In the genomic region with DNA sequence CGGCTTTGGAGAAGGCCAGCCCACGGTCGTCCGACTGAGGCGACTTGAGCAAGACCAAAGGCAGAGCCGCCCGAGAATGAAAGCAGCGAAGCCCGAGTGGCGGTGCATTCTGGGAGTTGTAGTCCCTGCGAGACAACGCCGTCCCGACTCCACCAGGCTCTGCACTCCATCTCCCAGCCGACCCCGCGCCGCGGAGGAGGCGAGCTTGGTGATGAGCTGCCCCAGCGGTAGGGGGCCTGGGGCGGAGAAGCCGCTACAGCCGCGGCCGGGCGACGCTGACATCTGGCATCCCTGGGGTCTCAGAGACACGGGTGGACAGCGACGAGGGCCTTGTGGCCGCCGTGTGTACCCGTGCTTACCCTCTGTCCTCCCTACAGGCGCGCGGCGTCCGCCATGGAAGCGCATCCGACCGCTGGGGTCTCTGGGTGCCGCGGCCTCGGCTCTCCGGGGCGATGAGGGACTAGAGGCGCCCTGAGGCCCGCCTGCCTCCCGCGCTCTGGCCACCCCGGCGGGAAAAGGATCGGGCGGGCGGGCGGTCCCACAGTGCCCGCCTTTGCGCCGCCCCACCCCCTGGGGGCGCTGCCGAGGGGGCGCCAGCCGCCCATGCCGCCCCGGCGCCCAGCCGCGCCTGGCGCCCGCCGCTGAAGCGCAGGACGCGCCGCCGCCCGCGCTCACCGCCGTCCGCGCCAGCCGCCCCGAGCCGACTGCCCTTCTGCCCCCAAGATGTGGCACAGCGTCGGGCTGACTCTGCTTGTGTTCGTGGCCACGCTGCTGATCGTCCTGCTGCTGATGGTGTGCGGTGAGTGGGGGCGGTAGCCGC, we compare ENCODE assay signal across 8 cellular contexts. TPM values are rescaled to one million over a fixed set of nuclear protein-coding genes. Genes with fewer than 3 reads are reported as not detected.
DNase-seq lines count a peak whose midpoint lies in the region; ATAC-seq and TF ChIP-seq lines count a peak whose summit lies in the region.

SMIM13 (plus strand) TSS at position 244 of the 820 bp plus-strand sequence; CDS start at position 724, 480 bp downstream.

- H4K20me1 ChIP-seq in hepatocyte (ENCODE audit: insufficient read depth, poor library complexity, severe bottlenecking), result no peaks in the 10 kb centered on the region

- H3K4me2 ChIP-seq in hepatocyte, result peak within 1 kb of the TSS; percentile 78

- peaks cover 15% of the 10 kb centered on the region for H3K4me1 ChIP-seq in hepatocyte (ENCODE audit: insufficient read depth)

- 1% methylated on average over 76 of the region's 94 CpGs for WGBS in hepatocyte (ENCODE audit: low lambda C conversion rate, missing lambda C conversion rate)

- H3K36me3 ChIP-seq in hepatocyte (replicated peaks; ENCODE audit: insufficient read depth, low read depth), result no peaks in the 10 kb centered on the region

- H3K9me2 ChIP-seq in hepatocyte (replicated peaks; ENCODE audit: insufficient read depth), result no peaks in the 10 kb centered on the region

- DNase-seq in NCI-H2081 (lab: John Stamatoyannopoulos, UW), result peak; percentile 96 to 98
- peak; percentile 94 for DNase-seq in T1000 (lab: John Stamatoyannopoulos, UW)
- DNase-seq in astrocyte of the hippocampus (ENCODE audit: low read depth, low spot score), result peak; percentile 99
- DNase-seq in hepatocyte (ENCODE audit: low spot score), result peak; percentile 98
- peak; percentile 99 for DNase-seq in retina

- H3K27ac ChIP-seq in 22Rv1 (peak within 1 kb of the TSS; percentile 88), hepatocyte (peak within 1 kb of the TSS; percentile 98)

- no peaks in the 10 kb centered on the region for H3K9me3 ChIP-seq in hepatocyte (ENCODE audit: low read depth)

- ATAC-seq in GM18511 (IDR thresholded peaks at IDR 0.05; ENCODE audit: unreplicated experiment) (peak; percentile 89), HG03039 (IDR thresholded peaks at IDR 0.05; ENCODE audit: unreplicated experiment) (peak; percentile 92)

- no peaks in the 10 kb centered on the region for H3K27me3 ChIP-seq in hepatocyte

- H3K79me2 ChIP-seq in hepatocyte, result peaks cover 35% of the 10 kb centered on the region

- peak within 1 kb of the TSS; percentile 96 for H2AFZ ChIP-seq in hepatocyte

- H3K4me3 ChIP-seq in hepatocyte, result peak within 1 kb of the TSS; percentile 91

- TF ChIP-seq CTCF in 22Rv1 (IDR thresholded peaks at IDR 0.05) (peak; percentile 83), hepatocyte (IDR thresholded peaks at IDR 0.05; ENCODE audit: poor library complexity) (peak; percentile 52)

RNA-seq across cellular contexts. Expression of gene SMIM13, which starts in this region (rescaled TPM):
- total RNA-seq in hepatocyte, result 16.0 and 18.2 TPM in 2 replicates
- polyA plus RNA-seq in hepatocyte, result 9.3 and 12.3 TPM in 2 replicates

Comparison
In these comparisons a context has a peak if more than half of its experiments do, and no peak if none do; other contexts are left out.
1. Peak in every context shown above with its lines: DNase-seq, ATAC-seq, H3K4me3 ChIP-seq and H3K27ac ChIP-seq.